In genomic region chr11:119374632-119375394, GRCh38 we compare ENCODE assay signal across 12 cellular contexts. TPM values are rescaled to one million over a fixed set of nuclear protein-coding genes. Genes with fewer than 3 reads are reported as not detected.
DNase-seq lines count a peak whose midpoint lies in the region; ATAC-seq, FAIRE-seq and TF ChIP-seq lines count a peak whose summit lies in the region.
"Had no signal": no experiment of that assay in that cellular context is flagged by ENCODE, and none has a peak within 500 bp of the region (broad histone marks: within the 10 kb centered on the region; RNA-seq: fewer than 3 reads in every experiment).

No MANE protein-coding gene starts in this region.

- intact Hi-C loops in GM12878 (cut with micrococcal nuclease; ENCODE audit: unreplicated experiment): no loop called here
- intact Hi-C loops in right lobe of liver (cut with DNase I): loop anchor here in 1 of 2 donors (10.0 kb wide), 1 partner anchor 100 kb away; no protein-coding TSS in a partner anchor

- H3K9me3 ChIP-seq in GM12878 (replicated peaks; ENCODE audit: control insufficient read depth, insufficient read depth, low read length): no peaks in the 10 kb centered on the region
- H3K9me3 ChIP-seq in right lobe of liver: no peaks in the 10 kb centered on the region
- H3K9me3 ChIP-seq in stomach smooth muscle (ENCODE audit: control insufficient read depth in 2 of 2, low read length in 2 of 2): no peaks in the 10 kb centered on the region

- POLR2A ChIA-PET in GM12878 (lab: Charles Lee): no interaction called here

- BruUV-seq in GM12878 (replicated peaks; lab: Mats Ljungman, UMichigan): no TSS peak

- H3K9ac ChIP-seq in GM12878 (ENCODE audit: control insufficient read depth, insufficient read depth, low read length) (no peak overlapping the region), stomach smooth muscle (ENCODE audit: low read length in 2 of 2) (peak overlapping the region; percentile 56 to 84)

- CTCF ChIA-PET in GM12878 (lab: Yijun Ruan, JAX): interaction anchor here (1.0 to 17.9 kb wide), 12 partner anchors 8 to 100 kb away, joined by 3 to 183 read pairs (median 6); no protein-coding TSS in a partner anchor

- no peaks in the 10 kb centered on the region for H3K79me2 ChIP-seq in GM12878 (ENCODE audit: control insufficient read depth, insufficient read depth, low read length)

- peak; percentile 17; the same call in 1 of the 3 replicates for ATAC-seq in GM12878
- ATAC-seq in right lobe of liver: peak in 1 of 4 donors; percentile 3
- ATAC-seq in HG03469 (IDR thresholded peaks at IDR 0.05; ENCODE audit: unreplicated experiment): no peak

- SMC1A ChIA-PET in GM12878 (lab: Charles Lee; ENCODE audit: uncharacterized antibody, unreplicated experiment): interaction anchor here (5.5 kb wide), 1 partner anchor 19 kb away, joined by 31 read pairs; no protein-coding TSS in a partner anchor

- RAD21 ChIA-PET in GM12878 (lab: Charles Lee; ENCODE audit: unreplicated experiment): interaction anchor here (1.3 to 5.1 kb wide), 8 partner anchors 13 to 102 kb away, joined by 3 to 47 read pairs (median 4); no protein-coding TSS in a partner anchor

- in situ Hi-C loops in GM12878 (cut with MboI): no loop called here

- H4K20me1 ChIP-seq in GM12878 (ENCODE audit: control insufficient read depth, insufficient read depth): no peaks in the 10 kb centered on the region

- no peak overlapping the region for H3K4me2 ChIP-seq in GM12878 (ENCODE audit: control insufficient read depth, insufficient read depth)
- H3K4me2 ChIP-seq: smooth muscle cell had no signal

- WGBS in GM12878 (ENCODE audit: insufficient coverage, insufficient replicate concordance, low lambda C conversion rate, missing lambda C conversion rate): 21% methylated on average over 11 of the region's 11 CpGs
- 35% methylated on average over 4 of the region's 11 CpGs for WGBS in right lobe of liver (ENCODE audit: insufficient coverage, low coverage, low lambda C conversion rate, missing lambda C conversion rate)

- no peak overlapping the region for H2AFZ ChIP-seq in GM12878 (ENCODE audit: control insufficient read depth, low read depth, low read length)

- no peaks in the 10 kb centered on the region for H3K4me1 ChIP-seq in GM12878 (ENCODE audit: control insufficient read depth, insufficient read depth, low read length)
- H3K4me1 ChIP-seq in right lobe of liver: peaks cover 0 to 55% (median 19%) of the 10 kb centered on the region in 4 donors
- H3K4me1 ChIP-seq in stomach smooth muscle (ENCODE audit: control insufficient read depth, insufficient read depth, low read length): peaks cover 71% of the 10 kb centered on the region

- TF ChIP-seq POLR2A in GM12878 (IDR thresholded peaks at IDR 0.05; ENCODE audit: low read depth, low read length): no peak
- TF ChIP-seq POLR2A in right lobe of liver (IDR thresholded peaks at IDR 0.05): no peak

- no peak for TF ChIP-seq RAD21 in GM12878 (IDR thresholded peaks at IDR 0.05; ENCODE audit: insufficient read depth, low read depth, low read length)

- H3K27ac ChIP-seq in GM12878 (ENCODE audit: control insufficient read depth, insufficient read depth) (no peak overlapping the region), right lobe of liver (peak overlapping the region in 2 of 3 donors; percentile 47 to 82), stomach smooth muscle (ENCODE audit: low read length) (peak overlapping the region; percentile 98)

- DNase-seq in NCI-H2196 (lab: John Stamatoyannopoulos, UW; ENCODE audit: unreplicated experiment) (peak; percentile 51), GM12878 (ENCODE audit: low read depth, low spot score) (no peak), right lobe of liver (peak in 1 of 3 donors; percentile 33), T1000 (lab: John Stamatoyannopoulos, UW) (no peak), activated gamma-delta T cell (lab: John Stamatoyannopoulos, UW) (no peak), GM10266 (ENCODE audit: extremely low spot score) (no peak)
- DNase-seq: cortex of kidney had no signal

- no peak overlapping the region for H3K4me3 ChIP-seq in GM12878
- H3K4me3 ChIP-seq in right lobe of liver: no peak overlapping the region
- H3K4me3 ChIP-seq in stomach smooth muscle (ENCODE audit: low read length in 2 of 2): peak overlapping the region in 1 of 2 donors; percentile 59
- H3K4me3 ChIP-seq: smooth muscle cell had no signal

- TF ChIP-seq CTCF in GM12878 (IDR thresholded peaks at IDR 0.05 in 2 of 3, conservative IDR thresholded peaks at IDR 0.05 in 1 of 3; ENCODE audit: control insufficient read depth in 2 of 3, extremely low read depth in 1 of 3, insufficient read depth in 1 of 3, low read depth in 3 of 3, low read length in 3 of 3) (no peak), right lobe of liver (IDR thresholded peaks at IDR 0.05) (no peak), GM10266 (IDR thresholded peaks at IDR 0.05; ENCODE audit: control insufficient read depth, insufficient read depth, low read depth, missing control alignments) (no peak)

- H3K27me3 ChIP-seq in GM12878 (replicated peaks in 1 of 2; ENCODE audit: control insufficient read depth in 2 of 2, insufficient read depth in 2 of 2, low read length in 1 of 2) (peaks cover 0 to 3% of the 10 kb centered on the region in 2 experiments; a peak in 2 of 4 replicates), right lobe of liver (no peaks in the 10 kb centered on the region), stomach smooth muscle (ENCODE audit: control insufficient read depth in 1 of 2, insufficient read depth in 2 of 2, low read length in 2 of 2) (no peaks in the 10 kb centered on the region)

- no peak for TF ChIP-seq EP300 in GM12878 (IDR thresholded peaks at IDR 0.05; ENCODE audit: borderline replicate concordance in 1 of 2, control insufficient read depth in 1 of 2, low read depth in 2 of 2, low read length in 2 of 2)

- no peak for FAIRE-seq in GM12878 (lab: Jason Lieb, UNC)

- H3K36me3 ChIP-seq in GM12878 (ENCODE audit: control insufficient read depth in 2 of 2, insufficient read depth in 2 of 2, low read length in 1 of 2): no peaks in the 10 kb centered on the region
- no peaks in the 10 kb centered on the region for H3K36me3 ChIP-seq in right lobe of liver
- no peaks in the 10 kb centered on the region for H3K36me3 ChIP-seq in stomach smooth muscle (ENCODE audit: control insufficient read depth in 2 of 2, insufficient read depth in 2 of 2, low read length in 2 of 2)

RNA-seq across cellular contexts. Expression of gene USP2, which starts 6.7 kb away (rescaled TPM):
- total RNA-seq in GM12878 (2013; cell fraction: nucleolus; rRNA removed): 0.69 TPM in 1 of 2 replicates, not detected in the other
- total RNA-seq in GM12878 (2014; rRNA removed) (not detected in 2 replicates), GM12878 (2014; rRNA removed; fragmentation: Illumina TruSeq; extraction: Trizol) (not detected in 2 replicates), GM12878 (2021) (0.13 TPM in 1 of 2 replicates, not detected in the other), right lobe of liver (10 to 100 TPM in 2 of 6 experiments, 1 to 10 TPM in 4; 1.3 to 25.9 (median 4.6) TPM)
- polyA plus RNA-seq in GM12878 (2011; ENCODE audit: low read depth): not detected
- polyA plus RNA-seq in GM12878 (2011; rRNA removed) (0.04 TPM in 1 of 2 replicates, not detected in the other), GM12878 (2014; fragmentation: Illumina TruSeq; extraction: Trizol) (0.09 TPM in 1 of 2 replicates, not detected in the other), GM12878 (2014; fragmentation: Nextera tagmentation; extraction: Ambion mirVana) (under 1 TPM in 1 of 2 experiments, not detected in 1; 0.04 TPM), GM12878 (2014; rRNA removed) (0.03 TPM in 2 replicates), GM12878 (2016; fragmentation: Nextera tagmentation; extraction: Ambion mirVana) (under 1 TPM in 1 of 2 experiments, not detected in 1; 0.11 TPM)
- 0.12 and 0.17 TPM in 2 replicates for polyA plus RNA-seq in GM12878 (2011; cell fraction: cytosol; rRNA removed)
- polyA plus RNA-seq in GM12878 (2011; cell fraction: nucleus; rRNA removed): 0.06 and 0.07 TPM in 2 replicates
- 0.03 and 0.07 TPM in 2 replicates for polyA plus RNA-seq in GM12878 (2012)
- polyA minus RNA-seq in GM12878 (2011; rRNA and poly(A)+ RNA removed): 0.93 TPM in 1 of 2 replicates, not detected in the other
- 0.62 TPM in 1 of 2 replicates, not detected in the other for polyA minus RNA-seq in GM12878 (2011; cell fraction: cytosol; rRNA and poly(A)+ RNA removed)
- polyA minus RNA-seq in GM12878 (2011; cell fraction: nucleus; rRNA and poly(A)+ RNA removed): 0.19 TPM in 1 of 2 replicates, not detected in the other

RNA-seq across cellular contexts. Expression of gene MFRP, which starts 28.3 kb away (rescaled TPM):
- not detected in 2 replicates for total RNA-seq in GM12878 (2013; cell fraction: nucleolus; rRNA removed)
- total RNA-seq in GM12878 (2014; rRNA removed) (not detected in 2 replicates), GM12878 (2014; rRNA removed; fragmentation: Illumina TruSeq; extraction: Trizol) (not detected in 2 replicates), GM12878 (2021) (not detected in 2 replicates), right lobe of liver (not detected)
- polyA plus RNA-seq in GM12878 (2011; ENCODE audit: low read depth): not detected
- polyA plus RNA-seq in GM12878 (2011; rRNA removed) (not detected in 2 replicates), GM12878 (2014; fragmentation: Illumina TruSeq; extraction: Trizol) (not detected in 2 replicates), GM12878 (2014; fragmentation: Nextera tagmentation; extraction: Ambion mirVana) (not detected), GM12878 (2014; rRNA removed) (not detected in 2 replicates), GM12878 (2016; fragmentation: Nextera tagmentation; extraction: Ambion mirVana) (not detected)
- polyA plus RNA-seq in GM12878 (2011; cell fraction: cytosol; rRNA removed): not detected in 2 replicates
- not detected in 2 replicates for polyA plus RNA-seq in GM12878 (2011; cell fraction: nucleus; rRNA removed)
- not detected in 2 replicates for polyA plus RNA-seq in GM12878 (2012)
- polyA minus RNA-seq in GM12878 (2011; rRNA and poly(A)+ RNA removed): not detected in 2 replicates
- polyA minus RNA-seq in GM12878 (2011; cell fraction: cytosol; rRNA and poly(A)+ RNA removed): not detected in 2 replicates
- not detected in 2 replicates for polyA minus RNA-seq in GM12878 (2011; cell fraction: nucleus; rRNA and poly(A)+ RNA removed)
- total RNA-seq: activated T-cell treated with anti-CD3 and anti-CD28 coated beads, Interleukin-2, amount 50 U/mL, for 72 hours; NCI-H460; smooth muscle cell had no signal
- polyA plus RNA-seq: smooth muscle cell had no signal

RNA-seq across cellular contexts. Expression of gene C1QTNF5, which starts 34.1 kb away (rescaled TPM):
- total RNA-seq in GM12878 (2013; cell fraction: nucleolus; rRNA removed): not detected in 2 replicates
- total RNA-seq in GM12878 (2014; rRNA removed) (not detected in 2 replicates), GM12878 (2014; rRNA removed; fragmentation: Illumina TruSeq; extraction: Trizol) (not detected in 2 replicates), GM12878 (2021) (not detected in 2 replicates), right lobe of liver (1 to 10 TPM; 2.8 to 6.3 (median 4.8) TPM)
- not detected for polyA plus RNA-seq in GM12878 (2011; ENCODE audit: low read depth)
- polyA plus RNA-seq in GM12878 (2011; rRNA removed) (not detected in 2 replicates), GM12878 (2014; fragmentation: Illumina TruSeq; extraction: Trizol) (not detected in 2 replicates), GM12878 (2014; fragmentation: Nextera tagmentation; extraction: Ambion mirVana) (not detected), GM12878 (2014; rRNA removed) (not detected in 2 replicates), GM12878 (2016; fragmentation: Nextera tagmentation; extraction: Ambion mirVana) (not detected)
- polyA plus RNA-seq in GM12878 (2011; cell fraction: cytosol; rRNA removed): not detected in 2 replicates
- polyA plus RNA-seq in GM12878 (2011; cell fraction: nucleus; rRNA removed): not detected in 2 replicates
- polyA plus RNA-seq in GM12878 (2012): not detected in 2 replicates
- not detected in 2 replicates for polyA minus RNA-seq in GM12878 (2011; rRNA and poly(A)+ RNA removed)
- not detected in 2 replicates for polyA minus RNA-seq in GM12878 (2011; cell fraction: cytosol; rRNA and poly(A)+ RNA removed)
- not detected in 2 replicates for polyA minus RNA-seq in GM12878 (2011; cell fraction: nucleus; rRNA and poly(A)+ RNA removed)
- total RNA-seq: activated T-cell treated with anti-CD3 and anti-CD28 coated beads, Interleukin-2, amount 50 U/mL, for 72 hours; NCI-H460 had no signal

RNA-seq across cellular contexts. Expression of gene RNF26, which starts 40.5 kb away (rescaled TPM):
- total RNA-seq in GM12878 (2013; cell fraction: nucleolus; rRNA removed): 5.5 and 7.0 TPM in 2 replicates
- total RNA-seq in GM12878 (2014; rRNA removed) (3.7 and 5.3 TPM in 2 replicates), GM12878 (2014; rRNA removed; fragmentation: Illumina TruSeq; extraction: Trizol) (7.1 and 7.2 TPM in 2 replicates), GM12878 (2021) (29.9 and 31.1 TPM in 2 replicates), right lobe of liver (10 to 100 TPM; 12.9 to 18.1 (median 15.1) TPM)
- 13.3 TPM for polyA plus RNA-seq in GM12878 (2011; ENCODE audit: low read depth)
- polyA plus RNA-seq in GM12878 (2011; rRNA removed) (7.0 and 16.6 TPM in 2 replicates), GM12878 (2014; fragmentation: Illumina TruSeq; extraction: Trizol) (10.4 and 18.7 TPM in 2 replicates), GM12878 (2014; fragmentation: Nextera tagmentation; extraction: Ambion mirVana) (1 to 10 TPM; 2.8 to 4.2 TPM), GM12878 (2014; rRNA removed) (20.9 and 25.6 TPM in 2 replicates), GM12878 (2016; fragmentation: Nextera tagmentation; extraction: Ambion mirVana) (10 to 100 TPM; 52.2 to 54.5 TPM)
- polyA plus RNA-seq in GM12878 (2011; cell fraction: cytosol; rRNA removed): 31.3 and 35.6 TPM in 2 replicates
- polyA plus RNA-seq in GM12878 (2011; cell fraction: nucleus; rRNA removed): 18.6 and 20.0 TPM in 2 replicates
- 19.1 and 19.4 TPM in 2 replicates for polyA plus RNA-seq in GM12878 (2012)
- polyA minus RNA-seq in GM12878 (2011; rRNA and poly(A)+ RNA removed): 30.4 and 39.4 TPM in 2 replicates
- polyA minus RNA-seq in GM12878 (2011; cell fraction: cytosol; rRNA and poly(A)+ RNA removed): 19.4 and 20.5 TPM in 2 replicates
- polyA minus RNA-seq in GM12878 (2011; cell fraction: nucleus; rRNA and poly(A)+ RNA removed): 19.0 and 24.8 TPM in 2 replicates

RNA-seq across cellular contexts. Expression of gene THY1, which starts 48.2 kb away (rescaled TPM):
- 22.5 and 26.7 TPM in 2 replicates for total RNA-seq in GM12878 (2013; cell fraction: nucleolus; rRNA removed)
- total RNA-seq in GM12878 (2014; rRNA removed): 3.3 and 4.2 TPM in 2 replicates
- total RNA-seq in GM12878 (2014; rRNA removed; fragmentation: Illumina TruSeq; extraction: Trizol): 2.4 and 2.7 TPM in 2 replicates
- total RNA-seq in GM12878 (2021): 2.4 and 3.1 TPM in 2 replicates
- polyA plus RNA-seq in GM12878 (2011; ENCODE audit: low read depth): 3.6 TPM
- polyA plus RNA-seq in GM12878 (2011; rRNA removed): 6.0 and 20.1 TPM in 2 replicates
- polyA plus RNA-seq in GM12878 (2011; cell fraction: cytosol; rRNA removed): 31.4 and 54.1 TPM in 2 replicates
- 12.3 and 17.1 TPM in 2 replicates for polyA plus RNA-seq in GM12878 (2011; cell fraction: nucleus; rRNA removed)
- polyA plus RNA-seq in GM12878 (2012): 2.3 and 2.8 TPM in 2 replicates
- polyA plus RNA-seq in GM12878 (2014; fragmentation: Illumina TruSeq; extraction: Trizol): 8.4 and 9.3 TPM in 2 replicates
- 1 to 10 TPM in 1 of 2 experiments, under 1 TPM in 1; 0.86 to 2.6 TPM for polyA plus RNA-seq in GM12878 (2014; fragmentation: Nextera tagmentation; extraction: Ambion mirVana)
- 4.1 and 7.3 TPM in 2 replicates for polyA plus RNA-seq in GM12878 (2014; rRNA removed)
- polyA plus RNA-seq in GM12878 (2016; fragmentation: Nextera tagmentation; extraction: Ambion mirVana): 1 to 10 TPM; 2.3 to 3.8 TPM
- polyA minus RNA-seq in GM12878 (2011; rRNA and poly(A)+ RNA removed): 24.0 and 34.6 TPM in 2 replicates
- polyA minus RNA-seq in GM12878 (2011; cell fraction: cytosol; rRNA and poly(A)+ RNA removed): 2.6 and 6.0 TPM in 2 replicates
- 6.0 and 6.6 TPM in 2 replicates for polyA minus RNA-seq in GM12878 (2011; cell fraction: nucleus; rRNA and poly(A)+ RNA removed)
- total RNA-seq in right lobe of liver: 1 to 10 TPM in 4 of 6 experiments, under 1 TPM in 2; 0.13 to 5.3 (median 2.1) TPM
- total RNA-seq: NCI-H460 had no signal
